Comparison of ENCODE assay signal across 18 cellular contexts in genomic region chr7:54880326-54880989, GRCh38.
DNase-seq lines count a peak whose midpoint lies in the region; ATAC-seq, FAIRE-seq and TF ChIP-seq lines count a peak whose summit lies in the region.
"Had no signal": no experiment of that assay in that cellular context is flagged by ENCODE, and none has a peak within 500 bp of the region (broad histone marks: within the 10 kb centered on the region; RNA-seq: fewer than 3 reads in every experiment).

No MANE protein-coding gene starts in this region.

- no peak overlapping the region for H3K4me3 ChIP-seq in heart right ventricle
- no peak overlapping the region for H3K4me3 ChIP-seq in astrocyte (ENCODE audit: insufficient read depth, low read depth, low read length)
- H3K4me3 ChIP-seq in right lobe of liver = no peak overlapping the region
- no peak overlapping the region for H3K4me3 ChIP-seq in transverse colon
- no peak overlapping the region for H3K4me3 ChIP-seq in MM.1S (ENCODE audit: low read length)
- H3K4me3 ChIP-seq: GM12878, K562, SJSA1 had no signal

- WGBS in heart right ventricle, 2 donors = 77 to 80% methylated on average over 11 of the region's 11 CpGs
- 29% methylated on average over 11 of the region's 11 CpGs for WGBS in right lobe of liver (ENCODE audit: insufficient coverage, low coverage, low lambda C conversion rate, missing lambda C conversion rate)
- 27 to 57% methylated on average over 7 to 11 of the region's 11 CpGs for WGBS in transverse colon (ENCODE audit: low coverage in 1 of 2), 2 donors

- H3K27me3 ChIP-seq in heart right ventricle = no peaks in the 10 kb centered on the region
- H3K27me3 ChIP-seq in astrocyte (ENCODE audit: insufficient read depth, low read length) = no peaks in the 10 kb centered on the region
- H3K27me3 ChIP-seq in right lobe of liver = no peaks in the 10 kb centered on the region
- H3K27me3 ChIP-seq in transverse colon = no peaks in the 10 kb centered on the region
- H3K27me3 ChIP-seq in MM.1S (replicated peaks; ENCODE audit: insufficient read depth, low read length) = no peaks in the 10 kb centered on the region
- H3K27me3 ChIP-seq: SJSA1 had no signal

- TF ChIP-seq POLR2A in right lobe of liver (IDR thresholded peaks at IDR 0.05) (no peak), transverse colon (IDR thresholded peaks at IDR 0.05) (no peak)

- TF ChIP-seq CTCF in heart right ventricle (IDR thresholded peaks at IDR 0.05) (no peak), astrocyte (IDR thresholded peaks at IDR 0.05; ENCODE audit: insufficient read depth, low read depth, low read length) (no peak), right lobe of liver (IDR thresholded peaks at IDR 0.05) (no peak), transverse colon (IDR thresholded peaks at IDR 0.05) (no peak), MM.1S (IDR thresholded peaks at IDR 0.05; ENCODE audit: low read length) (no peak)

- intact Hi-C loops in Right ventricle myocardium superior (cut with DNase I) = no loop called here
- intact Hi-C loops in heart right ventricle (cut with DNase I) = no loop called here
- intact Hi-C loops in right lobe of liver (cut with DNase I) = no loop called here
- intact Hi-C loops in transverse colon (cut with DNase I; ENCODE audit: low total_unique reads) = no loop called here
- intact Hi-C loops in activated CD4-positive, alpha-beta T cell treated with anti-CD3 and anti-CD28 coated beads, Interleukin-2, amount 10 ng/mL, durations not matched to agents 24 days and 14 days (cut with micrococcal nuclease) = no loop called here

- no peaks in the 10 kb centered on the region for H3F3A ChIP-seq in MM.1S (ENCODE audit: insufficient read depth, low read length)

- H3K9ac ChIP-seq in astrocyte (ENCODE audit: low read length) (no peak overlapping the region), MM.1S (ENCODE audit: low read length) (no peak overlapping the region)

- H3K4me1 ChIP-seq in heart right ventricle (no peaks in the 10 kb centered on the region), astrocyte (ENCODE audit: insufficient read depth, low read length) (no peaks in the 10 kb centered on the region), right lobe of liver (peaks cover 0 to 7% (median 2%) of the 10 kb centered on the region in 4 donors), transverse colon (peaks cover 0 to 26% (median 1%) of the 10 kb centered on the region in 4 donors), MM.1S (ENCODE audit: low read length) (no peaks in the 10 kb centered on the region)
- H3K4me1 ChIP-seq: SJSA1 had no signal

- no peaks in the 10 kb centered on the region for H3K36me3 Mint-ChIP-seq in astrocyte (ENCODE audit: low read depth, unreplicated experiment)
- H3K36me3 Mint-ChIP-seq in activated CD4-positive, alpha-beta T cell treated with anti-CD3 and anti-CD28 coated beads, Interleukin-2, amount 10 ng/mL, durations not matched to agents 24 days and 14 days (ENCODE audit: low read depth) = no peaks in the 10 kb centered on the region
- H3K36me3 Mint-ChIP-seq: CD14-positive monocyte had no signal

- DNase-seq in Right ventricle myocardium superior (peak; percentile 49), heart right ventricle (no peak), astrocyte (ENCODE audit: low read depth) (no peak), right lobe of liver (peak; percentile 57 to 65 (median 61)), transverse colon (peak; percentile 75), MM.1S (no peak)
- no peak for DNase-seq in activated CD4-positive, alpha-beta T cell treated with anti-CD3 and anti-CD28 coated beads, Interleukin-2, amount 10 ng/mL, durations not matched to agents 24 days and 14 days
- no peak for DNase-seq in activated CD4-positive, CD25-positive, alpha-beta regulatory T cell treated with anti-CD3 and anti-CD28 coated beads, Interleukin-2, amount 50 U/mL, for 72 hours
- DNase-seq: 8988T, DMS79, HCEC 1CT, NCI-H1105 treated with DMSO at 0.1 percent for 48 hours, NCI-H187 had no signal

- H3K4me3 Mint-ChIP-seq in astrocyte (ENCODE audit: unreplicated experiment) = no peak overlapping the region
- H3K4me3 Mint-ChIP-seq in activated CD4-positive, alpha-beta T cell treated with anti-CD3 and anti-CD28 coated beads, Interleukin-2, amount 10 ng/mL, durations not matched to agents 24 days and 14 days = no peak overlapping the region
- H3K4me3 Mint-ChIP-seq: CD14-positive monocyte had no signal

- in situ Hi-C loops in transverse colon (cut with MboI; ENCODE audit: low pct_ligation_motif_present in 1 of 4, low pct_unique_long_range_greater_than_20kb in 1 of 4, low sequenced_read_pairs in 3 of 4) = no loop called here

- peaks cover 4% of the 10 kb centered on the region for H3K27me3 Mint-ChIP-seq in astrocyte (ENCODE audit: low read depth, unreplicated experiment)
- H3K27me3 Mint-ChIP-seq in activated CD4-positive, alpha-beta T cell treated with anti-CD3 and anti-CD28 coated beads, Interleukin-2, amount 10 ng/mL, durations not matched to agents 24 days and 14 days = no peaks in the 10 kb centered on the region

- H3K4me2 ChIP-seq in astrocyte (ENCODE audit: low read length) (no peak overlapping the region), MM.1S (ENCODE audit: low read depth, low read length) (no peak overlapping the region)

- H3K27ac Mint-ChIP-seq in astrocyte (ENCODE audit: unreplicated experiment) = peak overlapping the region; percentile 43
- H3K27ac Mint-ChIP-seq in activated CD4-positive, alpha-beta T cell treated with anti-CD3 and anti-CD28 coated beads, Interleukin-2, amount 10 ng/mL, durations not matched to agents 24 days and 14 days = no peak overlapping the region
- H3K27ac Mint-ChIP-seq: CD14-positive monocyte had no signal

- H3K27ac ChIP-seq in heart right ventricle (no peak overlapping the region), astrocyte (ENCODE audit: low read depth, low read length) (no peak overlapping the region), right lobe of liver (peak overlapping the region; percentile 11 to 59 (median 28)), transverse colon (peak overlapping the region; percentile 16 to 61 (median 52)), MM.1S (ENCODE audit: low read length) (no peak overlapping the region)
- H3K27ac ChIP-seq: SJSA1 had no signal

- no peaks in the 10 kb centered on the region for H3K79me2 ChIP-seq in astrocyte (ENCODE audit: insufficient read depth, low read length)
- H3K79me2 ChIP-seq in MM.1S (ENCODE audit: low read length) = no peaks in the 10 kb centered on the region

- H4K20me1 ChIP-seq in astrocyte (ENCODE audit: insufficient read depth, low read length) = no peaks in the 10 kb centered on the region
- no peaks in the 10 kb centered on the region for H4K20me1 ChIP-seq in MM.1S (ENCODE audit: insufficient read depth, low read length)

- no peak for FAIRE-seq in astrocyte (lab: Jason Lieb, UNC)
- FAIRE-seq: GM12878, GM19239, K562 had no signal

- no peaks in the 10 kb centered on the region for H3K36me3 ChIP-seq in heart right ventricle
- H3K36me3 ChIP-seq in astrocyte (ENCODE audit: insufficient read depth, low read length) = no peaks in the 10 kb centered on the region
- H3K36me3 ChIP-seq in right lobe of liver = no peaks in the 10 kb centered on the region
- H3K36me3 ChIP-seq in transverse colon = no peaks in the 10 kb centered on the region
- H3K36me3 ChIP-seq in MM.1S (replicated peaks; ENCODE audit: insufficient read depth, low read length) = no peaks in the 10 kb centered on the region
- H3K36me3 ChIP-seq: SJSA1 had no signal

- no peak for TF ChIP-seq EP300 in transverse colon (IDR thresholded peaks at IDR 0.05; ENCODE audit: low read depth)

- no peaks in the 10 kb centered on the region for H3K9me2 ChIP-seq in MM.1S (replicated peaks; ENCODE audit: insufficient read depth, low read length)

- no peak overlapping the region for H2AFZ ChIP-seq in astrocyte (ENCODE audit: low read depth, low read length)
- no peak overlapping the region for H2AFZ ChIP-seq in MM.1S (ENCODE audit: low read length)

- no peaks in the 10 kb centered on the region for H3K9me3 ChIP-seq in heart right ventricle
- no peaks in the 10 kb centered on the region for H3K9me3 ChIP-seq in astrocyte (ENCODE audit: insufficient read depth, low read depth, low read length)
- no peaks in the 10 kb centered on the region for H3K9me3 ChIP-seq in right lobe of liver
- no peaks in the 10 kb centered on the region for H3K9me3 ChIP-seq in transverse colon
- H3K9me3 ChIP-seq in MM.1S (replicated peaks; ENCODE audit: insufficient read depth, low read length) = no peaks in the 10 kb centered on the region
- H3K9me3 ChIP-seq: SJSA1 had no signal

- H3K4me1 Mint-ChIP-seq in astrocyte (ENCODE audit: low read depth, unreplicated experiment) = peaks cover 20% of the 10 kb centered on the region
- no peaks in the 10 kb centered on the region for H3K4me1 Mint-ChIP-seq in activated CD4-positive, alpha-beta T cell treated with anti-CD3 and anti-CD28 coated beads, Interleukin-2, amount 10 ng/mL, durations not matched to agents 24 days and 14 days
- H3K4me1 Mint-ChIP-seq: CD14-positive monocyte had no signal

- no peak for ATAC-seq in Right ventricle myocardium superior (ENCODE audit: poor library complexity)
- no peak for ATAC-seq in heart right ventricle
- peak; percentile 39 to 71 (median 50) for ATAC-seq in right lobe of liver
- ATAC-seq: GM12878, K562 had no signal

- H3K9me3 Mint-ChIP-seq in astrocyte (ENCODE audit: unreplicated experiment) = no peaks in the 10 kb centered on the region
- H3K9me3 Mint-ChIP-seq in activated CD4-positive, alpha-beta T cell treated with anti-CD3 and anti-CD28 coated beads, Interleukin-2, amount 10 ng/mL, durations not matched to agents 24 days and 14 days = no peaks in the 10 kb centered on the region

Comparison
In these comparisons a context has a peak if more than half of its experiments do, and no peak if none do; other contexts are left out.
1. DNase-seq: peak in Right ventricle myocardium superior (single experiment), right lobe of liver (3 of 3) and transverse colon (single experiment); none in heart right ventricle (0 of 2), astrocyte (single experiment), activated CD4-positive, alpha-beta T cell treated with anti-CD3 and anti-CD28 coated beads, Interleukin-2, amount 10 ng/mL, durations not matched to agents 24 days and 14 days (single experiment), MM.1S (single experiment) and activated CD4-positive, CD25-positive, alpha-beta regulatory T cell treated with anti-CD3 and anti-CD28 coated beads, Interleukin-2, amount 50 U/mL, for 72 hours (single experiment).
2. ATAC-seq: peak in right lobe of liver (4 of 4); none in Right ventricle myocardium superior (single experiment) and heart right ventricle (0 of 8).
3. H3K27ac ChIP-seq: peak in right lobe of liver (3 of 3) and transverse colon (4 of 4); none in heart right ventricle (0 of 10), astrocyte (single experiment) and MM.1S (single experiment).